23 cellular contexts compared by ENCODE assay signal in genomic region chr2:54526226-54526879, GRCh38.
"Had no signal": no experiment of that assay in that cellular context is flagged by ENCODE, and none has a peak within 500 bp of the region (broad histone marks: within the 10 kb centered on the region; RNA-seq: fewer than 3 reads in every experiment).

No MANE protein-coding gene starts in this region.

- H3K27me3 Mint-ChIP-seq: activated CD8-positive, alpha-beta T cell treated with anti-CD3 and anti-CD28 coated beads for 36 hours; activated naive CD8-positive, alpha-beta T cell treated with anti-CD3 and anti-CD28 coated beads for 36 hours; natural killer cell treated with Interleukin-12 subunit alpha and Interleukin-12 subunit beta and Interleukin-15 and Interleukin-18, amount 100 ng/mL, for 72 hours; stimulated activated naive CD8-positive, alpha-beta T cell treated with anti-CD3 and anti-CD28 coated beads, Interleukin-15, Interleukin-2, amounts not matched to agents 100 ng/mL and 50 ng/mL, for 24 hours had no signal

- H3K27ac ChIP-seq: epithelial cell of prostate, vagina had no signal

- H3K9me3 Mint-ChIP-seq: activated CD8-positive, alpha-beta T cell treated with anti-CD3 and anti-CD28 coated beads for 36 hours; activated naive CD8-positive, alpha-beta T cell treated with anti-CD3 and anti-CD28 coated beads for 36 hours; activated T-cell treated with anti-CD3 and anti-CD28 coated beads, Interleukin-2, amount 50 U/mL, for 72 hours; immature natural killer cell; natural killer cell treated with Interleukin-12 subunit alpha and Interleukin-12 subunit beta and Interleukin-15 and Interleukin-18, amount 100 ng/mL, for 72 hours; stimulated activated naive CD8-positive, alpha-beta T cell treated with anti-CD3 and anti-CD28 coated beads, Interleukin-15, Interleukin-2, amounts not matched to agents 100 ng/mL and 50 ng/mL, for 24 hours; T-helper 1 cell treated with Interleukin-12 subunit alpha and Interleukin-12 subunit beta and Interleukin-4 antibody, amounts not matched to agents 30 μg/mL and 1 μg/mL, for 36 hours had no signal

- H3K36me3 Mint-ChIP-seq: activated naive CD8-positive, alpha-beta T cell treated with anti-CD3 and anti-CD28 coated beads for 36 hours; immature natural killer cell; natural killer cell treated with Interleukin-12 subunit alpha and Interleukin-12 subunit beta and Interleukin-15 and Interleukin-18, amount 100 ng/mL, for 72 hours had no signal

- DNase-seq: activated CD4-positive, alpha-beta T cell treated with anti-CD3 and anti-CD28 coated beads for 4 hours; activated CD8-positive, alpha-beta memory T cell treated with anti-CD3 and anti-CD28 coated beads, Interleukin-2, amount 50 U/mL, for 4 hours; activated CD8-positive, alpha-beta T cell treated with anti-CD3 and anti-CD28 coated beads for 36 hours; activated gamma-delta T cell treated with Interleukin-2 at 50 U/mL for 16 hours; activated naive CD8-positive, alpha-beta T cell treated with anti-CD3 and anti-CD28 coated beads for 36 hours; activated T-cell treated with anti-CD3 and anti-CD28 coated beads, Interleukin-2, amount 50 U/mL, for 72 hours; anterior cingulate cortex; cortex of kidney; effector memory CD4-positive, alpha-beta T cell; immature natural killer cell; left colon; mammary epithelial cell; mucosa of descending colon; nucleus accumbens; psoas muscle; stimulated activated CD4-positive, alpha-beta T cell treated with anti-CD3 and anti-CD28 coated beads, Interleukin-4, amount 100 ng/mL, for 1 hour; stimulated activated CD8-positive, alpha-beta memory T cell treated with anti-CD3 and anti-CD28 coated beads, Interleukin-4, amount 100 ng/mL, for 48 hours had no signal

- H3K27me3 ChIP-seq: tibial nerve, vagina had no signal

- H3K27ac Mint-ChIP-seq: activated CD8-positive, alpha-beta T cell treated with anti-CD3 and anti-CD28 coated beads for 36 hours; activated naive CD8-positive, alpha-beta T cell treated with anti-CD3 and anti-CD28 coated beads for 36 hours; activated T-cell treated with anti-CD3 and anti-CD28 coated beads, Interleukin-2, amount 50 U/mL, for 72 hours; immature natural killer cell; natural killer cell treated with Interleukin-12 subunit alpha and Interleukin-12 subunit beta and Interleukin-15 and Interleukin-18, amount 100 ng/mL, for 72 hours; stimulated activated naive CD8-positive, alpha-beta T cell treated with anti-CD3 and anti-CD28 coated beads, Interleukin-15, Interleukin-2, amounts not matched to agents 100 ng/mL and 50 ng/mL, for 24 hours; T-helper 1 cell treated with Interleukin-12 subunit alpha and Interleukin-12 subunit beta and Interleukin-4 antibody, amounts not matched to agents 30 μg/mL and 1 μg/mL, for 36 hours had no signal

- ATAC-seq: activated CD8-positive, alpha-beta T cell treated with anti-CD3 and anti-CD28 coated beads for 36 hours; activated T-cell treated with anti-CD3 and anti-CD28 coated beads, Interleukin-2, amount 50 U/mL, for 72 hours; left colon; mucosa of descending colon; natural killer cell treated with Interleukin-12 subunit alpha and Interleukin-12 subunit beta and Interleukin-15 and Interleukin-18, amount 100 ng/mL, for 72 hours; psoas muscle had no signal

- H3K4me3 ChIP-seq: mucosa of descending colon, psoas muscle, tibial nerve, vagina had no signal

- H3K4me3 Mint-ChIP-seq: activated CD8-positive, alpha-beta T cell treated with anti-CD3 and anti-CD28 coated beads for 36 hours; activated naive CD8-positive, alpha-beta T cell treated with anti-CD3 and anti-CD28 coated beads for 36 hours; activated T-cell treated with anti-CD3 and anti-CD28 coated beads, Interleukin-2, amount 50 U/mL, for 72 hours; immature natural killer cell; natural killer cell treated with Interleukin-12 subunit alpha and Interleukin-12 subunit beta and Interleukin-15 and Interleukin-18, amount 100 ng/mL, for 72 hours; stimulated activated naive CD8-positive, alpha-beta T cell treated with anti-CD3 and anti-CD28 coated beads, Interleukin-15, Interleukin-2, amounts not matched to agents 100 ng/mL and 50 ng/mL, for 24 hours; T-helper 1 cell treated with Interleukin-12 subunit alpha and Interleukin-12 subunit beta and Interleukin-4 antibody, amounts not matched to agents 30 μg/mL and 1 μg/mL, for 36 hours had no signal

- H3K9me3 ChIP-seq: mucosa of descending colon, psoas muscle, tibial nerve, vagina had no signal
